In genomic region chr3:129974451-129975331, GRCh38 we compare ENCODE assay signal across 12 cellular contexts. TPM values are rescaled to one million over a fixed set of nuclear protein-coding genes. Genes with fewer than 3 reads are reported as not detected.
DNase-seq lines count a peak whose midpoint lies in the region; ATAC-seq and TF ChIP-seq lines count a peak whose summit lies in the region.
"Had no signal": no experiment of that assay in that cellular context is flagged by ENCODE, and none has a peak within 500 bp of the region (broad histone marks: within the 10 kb centered on the region; RNA-seq: fewer than 3 reads in every experiment).

Gene TRH (plus strand): TSS chr3:129974720. CDS start chr3:129975817, 1,097 bp downstream.

- no peaks in the 10 kb centered on the region for H3K36me3 Mint-ChIP-seq in natural killer cell treated with Interleukin-12 subunit alpha and Interleukin-12 subunit beta and Interleukin-15 and Interleukin-18, amount 100 ng/mL, for 72 hours

- H3K4me3 ChIP-seq in GM23248 (no peak within 1 kb of the TSS), dorsolateral prefrontal cortex (peak within 1 kb of the TSS in 56 of 59 donors; percentile 0 to 69 (median 43))

- no peak within 1 kb of the TSS for H3K4me2 ChIP-seq in GM23248 (ENCODE audit: unreplicated experiment)

- H3K4me3 Mint-ChIP-seq in natural killer cell treated with Interleukin-12 subunit alpha and Interleukin-12 subunit beta and Interleukin-15 and Interleukin-18, amount 100 ng/mL, for 72 hours: peak within 1 kb of the TSS; percentile 47

- H3K27me3 ChIP-seq in GM23248 (replicated peaks; ENCODE audit: insufficient read depth) (peaks cover 56% of the 10 kb centered on the region), dorsolateral prefrontal cortex (peaks cover 0 to 55% (median 40%) of the 10 kb centered on the region in 45 donors)

- H3K4me1 Mint-ChIP-seq in natural killer cell treated with Interleukin-12 subunit alpha and Interleukin-12 subunit beta and Interleukin-15 and Interleukin-18, amount 100 ng/mL, for 72 hours (ENCODE audit: low read depth in 2 of 2): peaks cover 0 to 3% of the 10 kb centered on the region in 2 donors

- H3K9me3 ChIP-seq in GM23248 (ENCODE audit: low read depth): no peaks in the 10 kb centered on the region

- no peak for ATAC-seq in natural killer cell treated with Interleukin-12 subunit alpha and Interleukin-12 subunit beta and Interleukin-15 and Interleukin-18, amount 100 ng/mL, for 72 hours
- no peak for ATAC-seq in HG02852 (IDR thresholded peaks at IDR 0.05; ENCODE audit: unreplicated experiment)
- ATAC-seq in GM21529 (IDR thresholded peaks at IDR 0.05; ENCODE audit: unreplicated experiment): no peak

- in situ Hi-C loops in GM23248 (cut with MboI): no loop called here

- TF ChIP-seq CTCF in dorsolateral prefrontal cortex (IDR thresholded peaks at IDR 0.05 in 54 of 56, conservative IDR thresholded peaks at IDR 0.05 in 2 of 56; ENCODE audit: low read depth in 1 of 56, partially characterized antibody in 56 of 56): no peak

- 3 to 4% methylated on average over 68 to 69 of the region's 80 CpGs for WGBS in GM23248 (ENCODE audit: low coverage in 1 of 2, low lambda C conversion rate in 2 of 2, missing lambda C conversion rate in 2 of 2), 2 experiments

- no peaks in the 10 kb centered on the region for H4K20me1 ChIP-seq in GM23248 (ENCODE audit: insufficient read depth)

- no peaks in the 10 kb centered on the region for H3K9me2 ChIP-seq in GM23248 (ENCODE audit: insufficient read depth)

- no peaks in the 10 kb centered on the region for H3F3A ChIP-seq in GM23248 (ENCODE audit: insufficient read depth)

- intact Hi-C loops in dorsolateral prefrontal cortex (cut with DNase I): no loop called here

- no peak within 1 kb of the TSS for H3K9ac ChIP-seq in GM23248

- H3K27ac Mint-ChIP-seq in natural killer cell treated with Interleukin-12 subunit alpha and Interleukin-12 subunit beta and Interleukin-15 and Interleukin-18, amount 100 ng/mL, for 72 hours: no peak within 1 kb of the TSS

- no peak within 1 kb of the TSS for H3K27ac ChIP-seq in GM23248
- no peak within 1 kb of the TSS for H3K27ac ChIP-seq in dorsolateral prefrontal cortex

- no peaks in the 10 kb centered on the region for H3K4me1 ChIP-seq in GM23248 (ENCODE audit: insufficient read depth)

- no peaks in the 10 kb centered on the region for H3K9me3 Mint-ChIP-seq in natural killer cell treated with Interleukin-12 subunit alpha and Interleukin-12 subunit beta and Interleukin-15 and Interleukin-18, amount 100 ng/mL, for 72 hours

- H3K27me3 Mint-ChIP-seq in natural killer cell treated with Interleukin-12 subunit alpha and Interleukin-12 subunit beta and Interleukin-15 and Interleukin-18, amount 100 ng/mL, for 72 hours: peaks cover 43 to 59% of the 10 kb centered on the region in 2 donors

- 0 out of 2 replicates have a peak within 1 kb of the TSS, but pooled peaks have one; percentile 5 for H2AFZ ChIP-seq in GM23248

- DNase-seq in AG08396 (ENCODE audit: low spot score) (peak; percentile 26), GM23248 (no peak), dorsolateral prefrontal cortex (no peak), NCI-H2107 (lab: John Stamatoyannopoulos, UW) (no peak)
- no peak for DNase-seq in natural killer cell treated with Interleukin-12 subunit alpha and Interleukin-12 subunit beta and Interleukin-15 and Interleukin-18, amount 100 ng/mL, for 72 hours (ENCODE audit: low spot score)
- no peak for DNase-seq in stimulated activated naive CD4-positive, alpha-beta T cell treated with Interleukin-2 at 50 U/mL for 16 hours (lab: John Stamatoyannopoulos, UW)
- DNase-seq: amniotic stem cell, DMS 273 treated with DMSO at 0.1 percent for 48 hours, hippocampal formation, NCI-H187 had no signal

- H3K79me2 ChIP-seq in GM23248 (ENCODE audit: insufficient read depth): no peaks in the 10 kb centered on the region

- H3K36me3 ChIP-seq in GM23248 (ENCODE audit: low read depth): no peaks in the 10 kb centered on the region

RNA-seq across cellular contexts. Expression of gene TRH, which starts in this region (rescaled TPM):
- not detected in 2 replicates for total RNA-seq in GM23248 (2014; rRNA removed; shearing (Covaris generic))
- 0.15 and 0.19 TPM in 2 replicates for polyA plus RNA-seq in GM23248 (2016; fragmentation: Nextera tagmentation; extraction: Ambion mirVana)
- 1 to 10 TPM in 18 of 120 experiments, under 1 TPM in 83, not detected in 19; 0.20 to 2.3 (median 0.61) TPM for total RNA-seq in dorsolateral prefrontal cortex
- not detected for total RNA-seq in natural killer cell treated with Interleukin-12 subunit alpha and Interleukin-12 subunit beta and Interleukin-15 and Interleukin-18, amount 100 ng/mL, for 72 hours
